28 cellular contexts compared by ENCODE assay signal in the genomic region with DNA sequence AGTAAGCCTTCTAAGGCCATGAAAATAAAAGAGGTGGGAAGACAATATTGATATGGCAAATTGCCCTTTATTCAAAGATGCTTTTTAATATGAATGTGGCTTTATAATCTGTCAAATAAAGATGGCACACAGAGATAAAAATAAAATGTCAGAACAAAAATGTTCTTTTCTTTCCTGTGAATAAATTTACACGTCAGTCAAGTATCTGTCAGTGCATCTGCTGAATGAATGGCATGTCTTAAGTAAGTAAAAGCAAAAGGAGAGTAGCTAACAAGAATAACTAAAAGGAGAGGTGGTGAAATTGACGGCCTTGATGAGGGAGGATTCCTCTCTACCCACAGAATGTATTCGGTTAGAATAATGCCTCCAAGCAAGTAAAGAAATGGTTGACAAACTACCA.
"Had no signal": no experiment of that assay in that cellular context is flagged by ENCODE, and none has a peak within 500 bp of the region (broad histone marks: within the 10 kb centered on the region; RNA-seq: fewer than 3 reads in every experiment).

No MANE protein-coding gene starts in this region.

- H3K4me3 ChIP-seq: neural progenitor cell, pancreas, prostate gland, skin epidermis, smooth muscle cell, spleen, stomach, thoracic aorta, thyroid gland, tibial nerve, upper lobe of left lung, vagina had no signal

- H3K27ac Mint-ChIP-seq: naive B cell; naive thymus-derived CD8-positive, alpha-beta T cell; natural killer cell treated with Interleukin-12 subunit alpha and Interleukin-12 subunit beta and Interleukin-15 and Interleukin-18, amount 100 ng/mL, for 72 hours; nephron progenitor cell; neural progenitor cell; stimulated activated memory B cell treated with anti-CD40 and anti-IgM and Interleukin-4, amounts not matched to agents 10 μg/mL and 1 μg/mL and 100 μg/mL, for 72 hours; stimulated activated naive CD8-positive, alpha-beta T cell treated with anti-CD3 and anti-CD28 coated beads, Interleukin-15, Interleukin-2, amounts not matched to agents 100 ng/mL and 50 ng/mL, for 24 hours had no signal

- H3K4me3 Mint-ChIP-seq: naive B cell; naive thymus-derived CD8-positive, alpha-beta T cell; natural killer cell treated with Interleukin-12 subunit alpha and Interleukin-12 subunit beta and Interleukin-15 and Interleukin-18, amount 100 ng/mL, for 72 hours; nephron progenitor cell; neural progenitor cell; stimulated activated memory B cell treated with anti-CD40 and anti-IgM and Interleukin-4, amounts not matched to agents 10 μg/mL and 1 μg/mL and 100 μg/mL, for 72 hours; stimulated activated naive CD8-positive, alpha-beta T cell treated with anti-CD3 and anti-CD28 coated beads, Interleukin-15, Interleukin-2, amounts not matched to agents 100 ng/mL and 50 ng/mL, for 24 hours had no signal

- H3K4me2 ChIP-seq: neural progenitor cell, smooth muscle cell had no signal

- ATAC-seq: naive thymus-derived CD8-positive, alpha-beta T cell; natural killer cell treated with Interleukin-12 subunit alpha and Interleukin-12 subunit beta and Interleukin-15 and Interleukin-18, amount 100 ng/mL, for 72 hours; pancreas; right cardiac atrium; sciatic nerve; stimulated activated memory B cell treated with anti-CD40 and anti-IgM and Interleukin-4, amounts not matched to agents 10 μg/mL and 1 μg/mL and 100 μg/mL, for 72 hours had no signal

- H3K9me3 Mint-ChIP-seq: nephron progenitor cell; neural progenitor cell; stimulated activated memory B cell treated with anti-CD40 and anti-IgM and Interleukin-4, amounts not matched to agents 10 μg/mL and 1 μg/mL and 100 μg/mL, for 72 hours had no signal

- H3K27me3 Mint-ChIP-seq: naive B cell; naive thymus-derived CD8-positive, alpha-beta T cell; natural killer cell treated with Interleukin-12 subunit alpha and Interleukin-12 subunit beta and Interleukin-15 and Interleukin-18, amount 100 ng/mL, for 72 hours; stimulated activated memory B cell treated with anti-CD40 and anti-IgM and Interleukin-4, amounts not matched to agents 10 μg/mL and 1 μg/mL and 100 μg/mL, for 72 hours; stimulated activated naive CD8-positive, alpha-beta T cell treated with anti-CD3 and anti-CD28 coated beads, Interleukin-15, Interleukin-2, amounts not matched to agents 100 ng/mL and 50 ng/mL, for 24 hours had no signal

- H3K9me3 ChIP-seq: pancreas, prostate gland, stomach, thoracic aorta, thyroid gland, tibial nerve, upper lobe of left lung, vagina had no signal

- H3K27ac ChIP-seq: neural progenitor cell, pancreas, prostate gland, skin epidermis, spleen, stomach, thoracic aorta, thyroid gland, tibial nerve, upper lobe of left lung, vagina had no signal

- H2AFZ ChIP-seq: neural progenitor cell had no signal

- H3K4me1 ChIP-seq: neural progenitor cell, pancreas, prostate gland, spleen, stomach, thyroid gland, tibial nerve, upper lobe of left lung, vagina had no signal

- DNase-seq: naive B cell; naive thymus-derived CD8-positive, alpha-beta T cell; nephron progenitor cell; occipital lobe; pancreas; right cardiac atrium; spleen; stimulated activated CD4-positive, alpha-beta T cell treated with anti-CD3 and anti-CD28 coated beads, Interleukin-12 subunit alpha, Interleukin-12 subunit beta, amount 100 ng/mL, for 4 hours; stimulated activated CD4-positive, alpha-beta T cell treated with anti-CD3 and anti-CD28 coated beads, Interleukin-1b, Interleukin-23, amount 100 ng/mL, for 48 hours; stimulated activated CD4-positive, alpha-beta T cell treated with anti-CD3 and anti-CD28 coated beads, Interleukin-4, amount 100 ng/mL, for 1 hour; stimulated activated CD4-positive, alpha-beta T cell treated with anti-CD3 and anti-CD28 coated beads, Interleukin-4, amount 100 ng/mL, for 4 hours; stimulated activated CD8-positive, alpha-beta memory T cell treated with anti-CD3 and anti-CD28 coated beads, Interleukin-4, amount 100 ng/mL, for 48 hours; stimulated activated naive CD4-positive, alpha-beta T cell treated with Interleukin-2 at 50 U/mL for 16 hours; stomach; thyroid gland; trophoblast cell; upper lobe of left lung had no signal

- H3K27me3 ChIP-seq: neural progenitor cell, pancreas, spleen, stomach, thyroid gland, tibial nerve, upper lobe of left lung, vagina had no signal

- H3K4me1 Mint-ChIP-seq: naive B cell; naive thymus-derived CD8-positive, alpha-beta T cell; nephron progenitor cell; stimulated activated memory B cell treated with anti-CD40 and anti-IgM and Interleukin-4, amounts not matched to agents 10 μg/mL and 1 μg/mL and 100 μg/mL, for 72 hours had no signal

- H3K36me3 Mint-ChIP-seq: naive B cell; naive thymus-derived CD8-positive, alpha-beta T cell; natural killer cell treated with Interleukin-12 subunit alpha and Interleukin-12 subunit beta and Interleukin-15 and Interleukin-18, amount 100 ng/mL, for 72 hours; neural progenitor cell; stimulated activated memory B cell treated with anti-CD40 and anti-IgM and Interleukin-4, amounts not matched to agents 10 μg/mL and 1 μg/mL and 100 μg/mL, for 72 hours had no signal

- H3K36me3 ChIP-seq: neural progenitor cell, pancreas, prostate gland, spleen, stomach, thoracic aorta, thyroid gland, tibial nerve, upper lobe of left lung, vagina had no signal
